In the genomic region with DNA sequence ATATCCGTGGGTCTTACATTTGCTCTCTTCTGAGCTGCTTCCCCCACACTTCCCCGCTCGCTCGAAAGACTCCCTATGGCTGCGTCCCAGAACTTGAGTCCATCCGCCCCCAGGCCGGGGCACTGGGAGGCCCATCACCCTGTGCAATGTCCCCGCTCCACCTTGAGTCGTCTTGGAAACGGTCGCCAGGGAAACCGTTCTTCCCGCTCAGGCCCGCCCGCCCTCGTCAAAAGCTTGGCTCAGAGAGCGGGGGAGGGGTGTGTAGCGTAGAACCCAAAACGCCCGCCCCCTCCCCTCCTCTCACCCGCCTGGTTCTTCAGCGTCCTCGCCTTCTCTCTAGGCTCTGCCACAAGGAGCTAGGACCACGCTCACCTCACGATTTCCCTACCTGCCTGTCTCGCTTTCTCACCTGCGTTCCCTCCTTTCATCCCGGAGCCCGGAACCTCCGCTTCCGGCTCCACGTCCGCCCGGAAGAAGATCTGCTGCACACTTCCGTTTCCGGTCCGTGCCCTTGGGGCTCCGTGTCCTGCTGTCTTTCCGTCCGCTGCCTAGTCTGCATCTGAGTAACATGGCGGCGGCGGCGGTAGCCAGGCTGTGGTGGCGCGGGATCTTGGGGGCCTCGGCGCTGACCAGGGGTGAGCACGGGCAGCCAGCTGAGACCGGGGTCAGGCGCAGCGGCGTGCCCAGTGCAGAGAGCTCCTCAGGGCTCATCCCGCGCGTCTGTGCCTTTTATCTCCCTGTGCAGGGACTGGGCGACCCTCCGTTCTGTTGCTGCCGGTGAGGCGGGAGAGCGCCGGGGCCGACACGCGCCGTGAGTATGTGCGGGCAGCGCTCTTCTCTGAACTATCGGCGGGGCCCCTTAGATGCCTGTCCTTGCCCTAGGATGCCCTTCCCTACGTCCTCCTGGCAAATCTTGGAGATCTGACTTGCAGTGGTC, we compare ENCODE assay signal across 1 cellular context.
A peak's percentile ranks its signal among the peaks of the same experiment; 100 is the strongest.
TF ChIP-seq lines count a peak whose summit lies in the region.

A gene (minus strand): TSS at position 447 of the 937 bp plus-strand sequence. CDS start 19 bp downstream, at position 428.
A gene (plus strand): TSS at position 551 of the 937 bp plus-strand sequence. CDS start 18 bp downstream, at position 569.

TF ChIP-seq in HepG2, 621 proteins besides CTCF, POLR2A, EP300 and RAD21 (continued from another document and continues in another):
- TF ChIP-seq ZNF343 (CRISPR knock-in tag; IDR thresholded peaks at IDR 0.05) = peak; percentile 59; the same call in 1 of the 2 replicates
- TF ChIP-seq, protein P1, sequence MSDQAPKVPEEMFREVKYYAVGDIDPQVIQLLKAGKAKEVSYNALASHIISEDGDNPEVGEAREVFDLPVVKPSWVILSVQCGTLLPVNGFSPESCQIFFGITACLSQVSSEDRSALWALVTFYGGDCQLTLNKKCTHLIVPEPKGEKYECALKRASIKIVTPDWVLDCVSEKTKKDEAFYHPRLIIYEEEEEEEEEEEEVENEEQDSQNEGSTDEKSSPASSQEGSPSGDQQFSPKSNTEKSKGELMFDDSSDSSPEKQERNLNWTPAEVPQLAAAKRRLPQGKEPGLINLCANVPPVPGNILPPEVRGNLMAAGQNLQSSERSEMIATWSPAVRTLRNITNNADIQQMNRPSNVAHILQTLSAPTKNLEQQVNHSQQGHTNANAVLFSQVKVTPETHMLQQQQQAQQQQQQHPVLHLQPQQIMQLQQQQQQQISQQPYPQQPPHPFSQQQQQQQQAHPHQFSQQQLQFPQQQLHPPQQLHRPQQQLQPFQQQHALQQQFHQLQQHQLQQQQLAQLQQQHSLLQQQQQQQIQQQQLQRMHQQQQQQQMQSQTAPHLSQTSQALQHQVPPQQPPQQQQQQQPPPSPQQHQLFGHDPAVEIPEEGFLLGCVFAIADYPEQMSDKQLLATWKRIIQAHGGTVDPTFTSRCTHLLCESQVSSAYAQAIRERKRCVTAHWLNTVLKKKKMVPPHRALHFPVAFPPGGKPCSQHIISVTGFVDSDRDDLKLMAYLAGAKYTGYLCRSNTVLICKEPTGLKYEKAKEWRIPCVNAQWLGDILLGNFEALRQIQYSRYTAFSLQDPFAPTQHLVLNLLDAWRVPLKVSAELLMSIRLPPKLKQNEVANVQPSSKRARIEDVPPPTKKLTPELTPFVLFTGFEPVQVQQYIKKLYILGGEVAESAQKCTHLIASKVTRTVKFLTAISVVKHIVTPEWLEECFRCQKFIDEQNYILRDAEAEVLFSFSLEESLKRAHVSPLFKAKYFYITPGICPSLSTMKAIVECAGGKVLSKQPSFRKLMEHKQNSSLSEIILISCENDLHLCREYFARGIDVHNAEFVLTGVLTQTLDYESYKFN (CRISPR knock-in tag; conservative IDR thresholded peaks at IDR 0.05) = peak; percentile 66
- no peak for TF ChIP-seq ZNF263 (CRISPR knock-in tag; IDR thresholded peaks at IDR 0.05)
- TF ChIP-seq, protein P2, sequence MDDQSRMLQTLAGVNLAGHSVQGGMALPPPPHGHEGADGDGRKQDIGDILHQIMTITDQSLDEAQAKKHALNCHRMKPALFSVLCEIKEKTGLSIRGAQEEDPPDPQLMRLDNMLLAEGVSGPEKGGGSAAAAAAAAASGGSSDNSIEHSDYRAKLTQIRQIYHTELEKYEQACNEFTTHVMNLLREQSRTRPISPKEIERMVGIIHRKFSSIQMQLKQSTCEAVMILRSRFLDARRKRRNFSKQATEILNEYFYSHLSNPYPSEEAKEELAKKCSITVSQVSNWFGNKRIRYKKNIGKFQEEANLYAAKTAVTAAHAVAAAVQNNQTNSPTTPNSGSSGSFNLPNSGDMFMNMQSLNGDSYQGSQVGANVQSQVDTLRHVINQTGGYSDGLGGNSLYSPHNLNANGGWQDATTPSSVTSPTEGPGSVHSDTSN (CRISPR knock-in tag; IDR thresholded peaks at IDR 0.05; ENCODE audit: borderline replicate concordance) = no peak
- peak; percentile 67; the same call in 1 of the 2 replicates for TF ChIP-seq ZSCAN29 (CRISPR knock-in tag; conservative IDR thresholded peaks at IDR 0.05)
- no peak for TF ChIP-seq PCBP2 (optimal IDR thresholded peaks at IDR 0.05; ENCODE audit: low read depth, low read length, poor library complexity, severe bottlenecking)
- TF ChIP-seq ATRX (CRISPR knock-in tag; IDR thresholded peaks at IDR 0.05; ENCODE audit: borderline replicate concordance) = no peak
- no peak for TF ChIP-seq EZH2 (conservative IDR thresholded peaks at IDR 0.05; ENCODE audit: low read depth, low read length)
- peak; percentile 65; the same call in 1 of the 2 replicates for TF ChIP-seq ZNF235 (CRISPR knock-in tag; IDR thresholded peaks at IDR 0.05; ENCODE audit: borderline replicate concordance)
- TF ChIP-seq, protein P3, sequence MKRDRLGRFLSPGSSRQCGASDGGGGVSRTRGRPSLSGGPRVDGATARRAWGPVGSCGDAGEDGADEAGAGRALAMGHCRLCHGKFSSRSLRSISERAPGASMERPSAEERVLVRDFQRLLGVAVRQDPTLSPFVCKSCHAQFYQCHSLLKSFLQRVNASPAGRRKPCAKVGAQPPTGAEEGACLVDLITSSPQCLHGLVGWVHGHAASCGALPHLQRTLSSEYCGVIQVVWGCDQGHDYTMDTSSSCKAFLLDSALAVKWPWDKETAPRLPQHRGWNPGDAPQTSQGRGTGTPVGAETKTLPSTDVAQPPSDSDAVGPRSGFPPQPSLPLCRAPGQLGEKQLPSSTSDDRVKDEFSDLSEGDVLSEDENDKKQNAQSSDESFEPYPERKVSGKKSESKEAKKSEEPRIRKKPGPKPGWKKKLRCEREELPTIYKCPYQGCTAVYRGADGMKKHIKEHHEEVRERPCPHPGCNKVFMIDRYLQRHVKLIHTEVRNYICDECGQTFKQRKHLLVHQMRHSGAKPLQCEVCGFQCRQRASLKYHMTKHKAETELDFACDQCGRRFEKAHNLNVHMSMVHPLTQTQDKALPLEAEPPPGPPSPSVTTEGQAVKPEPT (CRISPR knock-in tag; IDR thresholded peaks at IDR 0.05; ENCODE audit: low read depth) = peak; percentile 63; the same call in 1 of the 2 replicates
- TF ChIP-seq ZNF496 (CRISPR knock-in tag; IDR thresholded peaks at IDR 0.05; ENCODE audit: insufficient replicate concordance) = no peak
- TF ChIP-seq, protein P4, sequence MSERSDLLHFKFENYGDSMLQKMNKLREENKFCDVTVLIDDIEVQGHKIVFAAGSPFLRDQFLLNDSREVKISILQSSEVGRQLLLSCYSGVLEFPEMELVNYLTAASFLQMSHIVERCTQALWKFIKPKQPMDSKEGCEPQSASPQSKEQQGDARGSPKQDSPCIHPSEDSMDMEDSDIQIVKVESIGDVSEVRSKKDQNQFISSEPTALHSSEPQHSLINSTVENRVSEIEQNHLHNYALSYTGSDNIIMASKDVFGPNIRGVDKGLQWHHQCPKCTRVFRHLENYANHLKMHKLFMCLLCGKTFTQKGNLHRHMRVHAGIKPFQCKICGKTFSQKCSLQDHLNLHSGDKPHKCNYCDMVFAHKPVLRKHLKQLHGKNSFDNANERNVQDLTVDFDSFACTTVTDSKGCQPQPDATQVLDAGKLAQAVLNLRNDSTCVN (CRISPR knock-in tag; IDR thresholded peaks at IDR 0.05; ENCODE audit: borderline replicate concordance) = peak; percentile 86; the same call in 1 of the 2 replicates
- peak; percentile 70; the same call in 1 of the 2 replicates for TF ChIP-seq ZNF143 (CRISPR knock-in tag; IDR thresholded peaks at IDR 0.05)
- TF ChIP-seq KAT8 (CRISPR knock-in tag; IDR thresholded peaks at IDR 0.05) = peak; percentile 99
- no peak for TF ChIP-seq ZFP36 (IDR thresholded peaks at IDR 0.05; ENCODE audit: borderline replicate concordance, low read depth, low read length, partially characterized antibody)
- TF ChIP-seq, protein P5, sequence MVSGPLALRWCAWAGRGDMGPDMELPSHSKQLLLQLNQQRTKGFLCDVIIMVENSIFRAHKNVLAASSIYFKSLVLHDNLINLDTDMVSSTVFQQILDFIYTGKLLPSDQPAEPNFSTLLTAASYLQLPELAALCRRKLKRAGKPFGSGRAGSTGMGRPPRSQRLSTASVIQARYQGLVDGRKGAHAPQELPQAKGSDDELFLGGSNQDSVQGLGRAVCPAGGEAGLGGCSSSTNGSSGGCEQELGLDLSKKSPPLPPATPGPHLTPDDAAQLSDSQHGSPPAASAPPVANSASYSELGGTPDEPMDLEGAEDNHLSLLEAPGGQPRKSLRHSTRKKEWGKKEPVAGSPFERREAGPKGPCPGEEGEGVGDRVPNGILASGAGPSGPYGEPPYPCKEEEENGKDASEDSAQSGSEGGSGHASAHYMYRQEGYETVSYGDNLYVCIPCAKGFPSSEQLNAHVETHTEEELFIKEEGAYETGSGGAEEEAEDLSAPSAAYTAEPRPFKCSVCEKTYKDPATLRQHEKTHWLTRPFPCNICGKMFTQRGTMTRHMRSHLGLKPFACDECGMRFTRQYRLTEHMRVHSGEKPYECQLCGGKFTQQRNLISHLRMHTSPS (CRISPR knock-in tag; IDR thresholded peaks at IDR 0.05; ENCODE audit: low read depth) = peak; percentile 67
- TF ChIP-seq, protein P6, sequence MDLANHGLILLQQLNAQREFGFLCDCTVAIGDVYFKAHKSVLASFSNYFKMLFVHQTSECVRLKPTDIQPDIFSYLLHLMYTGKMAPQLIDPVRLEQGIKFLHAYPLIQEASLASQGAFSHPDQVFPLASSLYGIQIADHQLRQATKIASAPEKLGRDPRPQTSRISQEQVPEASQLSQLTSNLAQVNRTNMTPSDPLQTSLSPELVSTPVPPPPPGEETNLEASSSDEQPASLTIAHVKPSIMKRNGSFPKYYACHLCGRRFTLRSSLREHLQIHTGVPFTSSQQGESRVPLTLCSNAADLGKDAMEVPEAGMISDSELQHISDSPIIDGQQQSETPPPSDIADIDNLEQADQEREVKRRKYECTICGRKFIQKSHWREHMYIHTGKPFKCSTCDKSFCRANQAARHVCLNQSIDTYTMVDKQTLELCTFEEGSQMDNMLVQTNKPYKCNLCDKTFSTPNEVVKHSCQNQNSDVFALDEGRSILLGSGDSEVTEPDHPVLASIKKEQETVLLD (CRISPR knock-in tag; IDR thresholded peaks at IDR 0.05; ENCODE audit: low read depth) = peak; percentile 85
- peak; percentile 97 for TF ChIP-seq THAP11 (CRISPR knock-in tag; IDR thresholded peaks at IDR 0.05)
- TF ChIP-seq, protein P7, sequence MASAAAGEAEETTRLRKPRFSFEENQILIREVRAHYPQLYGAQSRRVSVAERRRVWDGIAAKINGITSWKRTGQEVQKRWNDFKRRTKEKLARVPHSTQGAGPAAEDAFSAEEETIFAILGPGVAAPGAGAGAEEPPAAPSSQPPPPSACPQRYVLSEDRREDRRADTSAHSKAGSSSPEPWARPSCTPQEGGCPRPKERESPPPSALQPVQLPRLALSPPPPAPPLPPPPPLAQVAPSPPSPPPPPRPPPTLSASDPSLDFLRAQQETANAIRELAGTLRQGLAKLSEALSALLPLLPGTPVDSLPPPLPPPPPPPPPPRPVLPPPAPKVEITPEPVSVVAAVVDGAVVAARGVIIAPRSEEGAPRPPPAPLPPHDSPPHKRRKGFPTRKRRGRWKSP (CRISPR knock-in tag; IDR thresholded peaks at IDR 0.05) = peak; percentile 88
- no peak for TF ChIP-seq NR2F1 (CRISPR knock-in tag; IDR thresholded peaks at IDR 0.05)
- peak; percentile 85; the same call in 1 of the 2 replicates for TF ChIP-seq ARHGAP35 (CRISPR knock-in tag; IDR thresholded peaks at IDR 0.05; ENCODE audit: borderline replicate concordance)
- TF ChIP-seq, protein P8, sequence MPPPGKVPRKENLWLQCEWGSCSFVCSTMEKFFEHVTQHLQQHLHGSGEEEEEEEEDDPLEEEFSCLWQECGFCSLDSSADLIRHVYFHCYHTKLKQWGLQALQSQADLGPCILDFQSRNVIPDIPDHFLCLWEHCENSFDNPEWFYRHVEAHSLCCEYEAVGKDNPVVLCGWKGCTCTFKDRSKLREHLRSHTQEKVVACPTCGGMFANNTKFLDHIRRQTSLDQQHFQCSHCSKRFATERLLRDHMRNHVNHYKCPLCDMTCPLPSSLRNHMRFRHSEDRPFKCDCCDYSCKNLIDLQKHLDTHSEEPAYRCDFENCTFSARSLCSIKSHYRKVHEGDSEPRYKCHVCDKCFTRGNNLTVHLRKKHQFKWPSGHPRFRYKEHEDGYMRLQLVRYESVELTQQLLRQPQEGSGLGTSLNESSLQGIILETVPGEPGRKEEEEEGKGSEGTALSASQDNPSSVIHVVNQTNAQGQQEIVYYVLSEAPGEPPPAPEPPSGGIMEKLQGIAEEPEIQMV (CRISPR knock-in tag; IDR thresholded peaks at IDR 0.05; ENCODE audit: low read depth) = peak; percentile 96
- TF ChIP-seq, protein P9, sequence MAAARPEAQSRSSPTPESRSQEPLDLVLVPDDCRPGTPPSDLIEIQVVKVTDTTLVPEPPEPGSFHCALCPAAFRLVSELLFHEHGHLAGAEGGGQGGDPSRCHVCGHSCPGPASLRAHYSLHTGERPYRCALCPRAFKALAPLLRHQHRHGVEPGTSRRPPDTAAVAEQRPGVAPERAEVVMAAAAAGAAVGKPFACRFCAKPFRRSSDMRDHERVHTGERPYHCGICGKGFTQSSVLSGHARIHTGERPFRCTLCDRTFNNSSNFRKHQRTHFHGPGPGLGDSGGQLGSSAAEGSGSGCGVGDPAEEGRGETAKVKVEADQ (CRISPR knock-in tag; IDR thresholded peaks at IDR 0.05; ENCODE audit: borderline replicate concordance) = peak; percentile 68; the same call in 1 of the 2 replicates
- no peak for TF ChIP-seq NBN (conservative IDR thresholded peaks at IDR 0.05)
- no peak for TF ChIP-seq HNRNPK (IDR thresholded peaks at IDR 0.05; ENCODE audit: low read depth, low read length, poor library complexity, severe bottlenecking)
- TF ChIP-seq, protein P10, sequence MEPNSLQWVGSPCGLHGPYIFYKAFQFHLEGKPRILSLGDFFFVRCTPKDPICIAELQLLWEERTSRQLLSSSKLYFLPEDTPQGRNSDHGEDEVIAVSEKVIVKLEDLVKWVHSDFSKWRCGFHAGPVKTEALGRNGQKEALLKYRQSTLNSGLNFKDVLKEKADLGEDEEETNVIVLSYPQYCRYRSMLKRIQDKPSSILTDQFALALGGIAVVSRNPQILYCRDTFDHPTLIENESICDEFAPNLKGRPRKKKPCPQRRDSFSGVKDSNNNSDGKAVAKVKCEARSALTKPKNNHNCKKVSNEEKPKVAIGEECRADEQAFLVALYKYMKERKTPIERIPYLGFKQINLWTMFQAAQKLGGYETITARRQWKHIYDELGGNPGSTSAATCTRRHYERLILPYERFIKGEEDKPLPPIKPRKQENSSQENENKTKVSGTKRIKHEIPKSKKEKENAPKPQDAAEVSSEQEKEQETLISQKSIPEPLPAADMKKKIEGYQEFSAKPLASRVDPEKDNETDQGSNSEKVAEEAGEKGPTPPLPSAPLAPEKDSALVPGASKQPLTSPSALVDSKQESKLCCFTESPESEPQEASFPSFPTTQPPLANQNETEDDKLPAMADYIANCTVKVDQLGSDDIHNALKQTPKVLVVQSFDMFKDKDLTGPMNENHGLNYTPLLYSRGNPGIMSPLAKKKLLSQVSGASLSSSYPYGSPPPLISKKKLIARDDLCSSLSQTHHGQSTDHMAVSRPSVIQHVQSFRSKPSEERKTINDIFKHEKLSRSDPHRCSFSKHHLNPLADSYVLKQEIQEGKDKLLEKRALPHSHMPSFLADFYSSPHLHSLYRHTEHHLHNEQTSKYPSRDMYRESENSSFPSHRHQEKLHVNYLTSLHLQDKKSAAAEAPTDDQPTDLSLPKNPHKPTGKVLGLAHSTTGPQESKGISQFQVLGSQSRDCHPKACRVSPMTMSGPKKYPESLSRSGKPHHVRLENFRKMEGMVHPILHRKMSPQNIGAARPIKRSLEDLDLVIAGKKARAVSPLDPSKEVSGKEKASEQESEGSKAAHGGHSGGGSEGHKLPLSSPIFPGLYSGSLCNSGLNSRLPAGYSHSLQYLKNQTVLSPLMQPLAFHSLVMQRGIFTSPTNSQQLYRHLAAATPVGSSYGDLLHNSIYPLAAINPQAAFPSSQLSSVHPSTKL (CRISPR knock-in tag; IDR thresholded peaks at IDR 0.05) = peak; percentile 77
- TF ChIP-seq ZNF180 (CRISPR knock-in tag; IDR thresholded peaks at IDR 0.05; ENCODE audit: borderline replicate concordance, low read depth) = 0 out of 2 replicates have a peak, but pooled peaks have one; percentile 39
- TF ChIP-seq ZNF543 (CRISPR knock-in tag; IDR thresholded peaks at IDR 0.05) = peak; percentile 91
